Comparison of ENCODE assay signal across 8 cellular contexts in genomic region chr5:74638776-74639537, GRCh38. TPM values are rescaled to one million over a fixed set of nuclear protein-coding genes. Genes with fewer than 3 reads are reported as not detected.
DNase-seq lines count a peak whose midpoint lies in the region; ATAC-seq and TF ChIP-seq lines count a peak whose summit lies in the region.

No MANE protein-coding gene starts in this region.

- H3K36me3 ChIP-seq in HCT116 (ENCODE audit: control insufficient read depth in 1 of 2, insufficient read depth in 2 of 2, low read length in 2 of 2), result peaks cover 9 to 10% of the 10 kb centered on the region in 2 experiments; a peak in 3 of 4 replicates
- peaks cover 7% of the 10 kb centered on the region for H3K36me3 ChIP-seq in Panc1 (ENCODE audit: control insufficient read depth, insufficient read depth, low read length)
- peaks cover 23 to 29% of the 10 kb centered on the region in 2 experiments for H3K36me3 ChIP-seq in trophoblast cell (ENCODE audit: control insufficient read depth in 1 of 2, insufficient read depth in 2 of 2, low read length in 2 of 2)

- H3K79me2 ChIP-seq in HCT116 (ENCODE audit: insufficient read depth, low read length) (peaks cover 49% of the 10 kb centered on the region), trophoblast cell (ENCODE audit: control insufficient read depth, insufficient read depth, low read length, poor library complexity) (peaks cover 44% of the 10 kb centered on the region)

- H3K4ac ChIP-seq in trophoblast cell (ENCODE audit: low read depth, low read length), result peak overlapping the region; percentile 98

- peaks cover 5% of the 10 kb centered on the region; the same call in 1 of the 2 replicates for H4K20me1 ChIP-seq in HCT116 (ENCODE audit: insufficient read depth)

- H3K9ac ChIP-seq in HCT116 (ENCODE audit: low read length) (peak overlapping the region; percentile 69), trophoblast cell (ENCODE audit: low read length) (peak overlapping the region; percentile 93)

- no peak overlapping the region for H2BK12ac ChIP-seq in trophoblast cell (ENCODE audit: low read length)

- CTCF ChIA-PET in activated CD4-positive, alpha-beta T cell treated with anti-CD3 and anti-CD28 coated beads for 36 hours (lab: Charles Lee), result interaction anchor here (0.8 to 2.5 kb wide), 4 partner anchors 18 to 736 kb away, joined by 3 to 7 read pairs (median 5); no protein-coding TSS in a partner anchor
- CTCF ChIA-PET in HCT116 (lab: Charles Lee) (no interaction called here), Panc1 (lab: Charles Lee) (no interaction called here)

- H3K27me3 ChIP-seq in HCT116 (ENCODE audit: insufficient read depth, low read length), result no peaks in the 10 kb centered on the region
- H3K27me3 ChIP-seq in Panc1 (ENCODE audit: control insufficient read depth, insufficient read depth, low read length), result no peaks in the 10 kb centered on the region
- H3K27me3 ChIP-seq in trophoblast cell (ENCODE audit: insufficient read depth, low read length), result no peaks in the 10 kb centered on the region

- TF ChIP-seq RAD21 in HCT116 (IDR thresholded peaks at IDR 0.05; ENCODE audit: low read depth), result no peak

- H3K9me3 ChIP-seq in HCT116 (ENCODE audit: control insufficient read depth in 1 of 2, insufficient read depth in 1 of 2, low read depth in 1 of 2, low read length in 2 of 2), result no peaks in the 10 kb centered on the region
- H3K9me3 ChIP-seq in Panc1 (ENCODE audit: control insufficient read depth, insufficient read depth, low read depth, low read length), result no peaks in the 10 kb centered on the region
- no peaks in the 10 kb centered on the region for H3K9me3 ChIP-seq in trophoblast cell (ENCODE audit: insufficient read depth, low read depth, low read length)

- TF ChIP-seq POLR2A in HCT116 (IDR thresholded peaks at IDR 0.05; ENCODE audit: borderline replicate concordance, extremely low read depth, insufficient read depth, insufficient read length), result no peak

- no CpG with 5 or more reads among the region's 7 CpGs for WGBS in trophoblast cell (ENCODE audit: extremely low coverage, insufficient coverage, insufficient read length)

- H3K4me1 ChIP-seq in HCT116 (ENCODE audit: control insufficient read depth in 1 of 2, insufficient read depth in 2 of 2, low read length in 2 of 2) (peaks cover 65 to 69% of the 10 kb centered on the region in 2 experiments), Panc1 (ENCODE audit: control insufficient read depth, insufficient read depth, low read length) (peaks cover 32% of the 10 kb centered on the region), trophoblast cell (ENCODE audit: control insufficient read depth in 1 of 2, insufficient read depth in 2 of 2, low read length in 2 of 2) (peaks cover 33 to 41% of the 10 kb centered on the region in 2 experiments)

- peak; percentile 56 for ATAC-seq in activated CD4-positive, alpha-beta T cell treated with anti-CD3 and anti-CD28 coated beads for 36 hours
- ATAC-seq in HCT116 (no peak), Panc1 (no peak), HG03097 (IDR thresholded peaks at IDR 0.05; ENCODE audit: low FRiP score, unreplicated experiment) (no peak)

- no peak overlapping the region for H3K14ac ChIP-seq in trophoblast cell (ENCODE audit: low read length)

- H3K4me2 ChIP-seq in HCT116 (ENCODE audit: low read length) (peak overlapping the region; percentile 96), trophoblast cell (ENCODE audit: low read length) (peak overlapping the region; percentile 75)

- H4K91ac ChIP-seq in trophoblast cell (ENCODE audit: low read depth, low read length), result no peak overlapping the region

- no peak overlapping the region for H2BK5ac ChIP-seq in trophoblast cell (ENCODE audit: low read depth, low read length, poor library complexity)

- H3K9me2 ChIP-seq in HCT116 (ENCODE audit: insufficient read depth), result no peaks in the 10 kb centered on the region

- peak; percentile 26 for DNase-seq in activated CD4-positive, alpha-beta T cell treated with anti-CD3 and anti-CD28 coated beads for 36 hours
- no peak for DNase-seq in activated CD4-positive, alpha-beta T cell treated with anti-CD3 and anti-CD28 coated beads for 1 hour
- DNase-seq in HCT116 (ENCODE audit: low read depth, low spot score), result no peak
- peak; percentile 35 for DNase-seq in Panc1 (ENCODE audit: low read depth, low spot score)
- DNase-seq in endothelial cell (ENCODE audit: low spot score), result no peak
- peak in 1 of 2 donors; percentile 28 for DNase-seq in trophoblast cell
- DNase-seq in activated CD4-positive, CD25-positive, alpha-beta regulatory T cell (lab: John Stamatoyannopoulos, UW), result no peak

- H2AFZ ChIP-seq in HCT116 (ENCODE audit: low read depth, low read length, poor library complexity, severe bottlenecking), result no peak overlapping the region
- H2AFZ ChIP-seq in trophoblast cell (ENCODE audit: insufficient read depth, low read length, poor library complexity), result no peak overlapping the region

- H3K9me3 Mint-ChIP-seq in activated CD4-positive, alpha-beta T cell treated with anti-CD3 and anti-CD28 coated beads for 36 hours (ENCODE audit: low read depth), result no peaks in the 10 kb centered on the region
- H3K9me3 Mint-ChIP-seq in endothelial cell (ENCODE audit: unreplicated experiment), result no peaks in the 10 kb centered on the region

- BruUV-seq in HCT116 (replicated peaks; lab: Mats Ljungman, UMichigan) (TSS peak; percentile 35), Panc1 (replicated peaks; lab: Mats Ljungman, UMichigan) (TSS peak; percentile 52)

- POLR2A ChIA-PET in activated CD4-positive, alpha-beta T cell treated with anti-CD3 and anti-CD28 coated beads for 36 hours (lab: Charles Lee), result no interaction called here
- POLR2A ChIA-PET in HCT116 (lab: Charles Lee) (interaction anchor here (2.0 kb wide), 1 partner anchor 7 kb away, joined by 9 read pairs; no protein-coding TSS in a partner anchor), Panc1 (lab: Charles Lee) (interaction anchor here (0.7 kb wide), 1 partner anchor 133 kb away, joined by 3 read pairs; no protein-coding TSS in a partner anchor)

- peaks cover 38% of the 10 kb centered on the region for H3K79me1 ChIP-seq in trophoblast cell (ENCODE audit: low read length)

- in situ Hi-C loops in Panc1 (cut with HindIII; ENCODE audit: low pct_unique_long_range_greater_than_20kb, low sequenced_read_pairs), result no loop called here

- no peak overlapping the region for H3K18ac ChIP-seq in trophoblast cell (ENCODE audit: low read length)

- no peak overlapping the region for H4K12ac ChIP-seq in trophoblast cell (ENCODE audit: low read depth, low read length)

- no peak overlapping the region for H3K23ac ChIP-seq in trophoblast cell (ENCODE audit: low read length)

- no peaks in the 10 kb centered on the region for H3K36me3 Mint-ChIP-seq in activated CD4-positive, alpha-beta T cell treated with anti-CD3 and anti-CD28 coated beads for 36 hours (ENCODE audit: low read depth)
- peaks cover 40% of the 10 kb centered on the region for H3K36me3 Mint-ChIP-seq in endothelial cell (ENCODE audit: low read depth, unreplicated experiment)

- H4K8ac ChIP-seq in trophoblast cell (ENCODE audit: low read depth, low read length), result no peak overlapping the region

- H2BK120ac ChIP-seq in trophoblast cell (ENCODE audit: insufficient read depth, low read length, poor library complexity), result no peak overlapping the region

- peak overlapping the region; percentile 69 to 82 for H3K4me3 ChIP-seq in HCT116 (replicated peaks in 1 of 2; ENCODE audit: low read depth in 1 of 2, low read length in 2 of 2)
- peak overlapping the region; percentile 79 to 88 for H3K4me3 ChIP-seq in Panc1 (ENCODE audit: low read depth in 2 of 2, low read length in 2 of 2)
- H3K4me3 ChIP-seq in trophoblast cell (ENCODE audit: low read depth, low read length), result peak overlapping the region; percentile 79

- intact Hi-C loops in activated CD4-positive, alpha-beta T cell treated with anti-CD3 and anti-CD28 coated beads for 36 hours (cut with DNase I, micrococcal nuclease), result loop anchor here (1.0 kb wide), 3 partner anchors 8 to 60 kb away; no protein-coding TSS in a partner anchor
- intact Hi-C loops in HCT116 (cut with micrococcal nuclease), result no loop called here
- intact Hi-C loops in Panc1 (cut with micrococcal nuclease; ENCODE audit: unreplicated experiment), result no loop called here

- RAD21 ChIA-PET in HCT116 (lab: Charles Lee; ENCODE audit: low non-redundant PET in 1 of 2, low total read pairs in 2 of 2, uncharacterized antibody in 2 of 2, unreplicated experiment in 2 of 2), result interaction anchor here in 1 of 2 experiments (1.0 kb wide), 1 partner anchor 427 kb away, joined by 3 read pairs; no protein-coding TSS in a partner anchor

- H3K27ac Mint-ChIP-seq in activated CD4-positive, alpha-beta T cell treated with anti-CD3 and anti-CD28 coated beads for 36 hours, result peak overlapping the region; percentile 5
- peak overlapping the region; percentile 75 for H3K27ac Mint-ChIP-seq in endothelial cell (ENCODE audit: unreplicated experiment)

- peak overlapping the region; percentile 72 for H3K4me3 Mint-ChIP-seq in activated CD4-positive, alpha-beta T cell treated with anti-CD3 and anti-CD28 coated beads for 36 hours
- peak overlapping the region; percentile 100 for H3K4me3 Mint-ChIP-seq in endothelial cell (ENCODE audit: unreplicated experiment)

- H2AK5ac ChIP-seq in trophoblast cell (ENCODE audit: low read length), result no peak overlapping the region

- H3K27me3 Mint-ChIP-seq in activated CD4-positive, alpha-beta T cell treated with anti-CD3 and anti-CD28 coated beads for 36 hours, result peaks cover 15% of the 10 kb centered on the region
- peaks cover 4% of the 10 kb centered on the region for H3K27me3 Mint-ChIP-seq in endothelial cell (ENCODE audit: unreplicated experiment)

- peaks cover 32% of the 10 kb centered on the region for H3K4me1 Mint-ChIP-seq in activated CD4-positive, alpha-beta T cell treated with anti-CD3 and anti-CD28 coated beads for 36 hours
- peaks cover 69% of the 10 kb centered on the region for H3K4me1 Mint-ChIP-seq in endothelial cell (ENCODE audit: unreplicated experiment)

- H3K27ac ChIP-seq in HCT116 (ENCODE audit: low read depth, low read length) (peak overlapping the region; percentile 92), Panc1 (ENCODE audit: low read length) (peak overlapping the region; percentile 78), trophoblast cell (ENCODE audit: low read depth, low read length) (peak overlapping the region; percentile 84)

- no peak for TF ChIP-seq CTCF in HCT116 (IDR thresholded peaks at IDR 0.05 in 2 of 3, conservative IDR thresholded peaks at IDR 0.05 in 1 of 3; ENCODE audit: borderline replicate concordance in 1 of 3, insufficient read depth in 1 of 3, low read depth in 2 of 3, low read length in 2 of 3)
- TF ChIP-seq CTCF in Panc1 (IDR thresholded peaks at IDR 0.05), result no peak
- no peak for TF ChIP-seq CTCF in endothelial cell (IDR thresholded peaks at IDR 0.05; ENCODE audit: unreplicated experiment)

RNA-seq across cellular contexts. Expression of gene ENC1, which starts 1.6 kb away (rescaled TPM):
- under 1 TPM; 0.48 to 0.67 TPM for total RNA-seq in activated CD4-positive, alpha-beta T cell treated with anti-CD3 and anti-CD28 coated beads for 36 hours
- total RNA-seq in HCT116 (2021; ENCODE audit: unreplicated experiment) (30.0 TPM), Panc1 (2021; ENCODE audit: unreplicated experiment) (37.0 TPM), endothelial cell (ENCODE audit: unreplicated experiment) (162 TPM)
- polyA plus RNA-seq in HCT116 (2012), result 6.9 and 10.2 TPM in 2 replicates
- 26.9 TPM for polyA plus RNA-seq in Panc1 (2012; ENCODE audit: insufficient read length)
- 143 and 145 TPM in 2 replicates for polyA plus RNA-seq in trophoblast cell (2013)

RNA-seq across cellular contexts. Expression of gene HEXB, which starts 46.1 kb away (rescaled TPM):
- 10 to 100 TPM; 42.6 to 47.6 TPM for total RNA-seq in activated CD4-positive, alpha-beta T cell treated with anti-CD3 and anti-CD28 coated beads for 36 hours
- total RNA-seq in HCT116 (2021; ENCODE audit: unreplicated experiment), result 123 TPM
- polyA plus RNA-seq in HCT116 (2012), result 99.7 and 132 TPM in 2 replicates
- total RNA-seq in Panc1 (2021; ENCODE audit: unreplicated experiment), result 248 TPM
- polyA plus RNA-seq in Panc1 (2012; ENCODE audit: insufficient read length), result 123 TPM
- total RNA-seq in endothelial cell (ENCODE audit: unreplicated experiment), result 79.4 TPM
- polyA plus RNA-seq in trophoblast cell (2013), result 56.0 and 58.6 TPM in 2 replicates

Comparison
In these comparisons a context has a peak if more than half of its experiments do, and no peak if none do; other contexts are left out.
1. DNase-seq: peak in activated CD4-positive, alpha-beta T cell treated with anti-CD3 and anti-CD28 coated beads for 36 hours (single experiment) and Panc1 (single experiment); none in activated CD4-positive, alpha-beta T cell treated with anti-CD3 and anti-CD28 coated beads for 1 hour (single experiment), HCT116 (single experiment), endothelial cell (single experiment) and activated CD4-positive, CD25-positive, alpha-beta regulatory T cell (0 of 4).
2. RNA of gene ENC1, which starts 1.6 kb away (total RNA-seq): 162 TPM in endothelial cell (single experiment), 37.0 TPM in Panc1 (single experiment) and 30.0 TPM in HCT116 (single experiment); 0.48 to 0.67 TPM in activated CD4-positive, alpha-beta T cell treated with anti-CD3 and anti-CD28 coated beads for 36 hours; every median in the first group is over 10 times any median in the second.
3. intact Hi-C loops: an anchor here in activated CD4-positive, alpha-beta T cell treated with anti-CD3 and anti-CD28 coated beads for 36 hours (1.0 kb wide); none called in HCT116 and Panc1.
4. Peak in every context shown above with its lines, with median percentiles within 50 percentile points of each other: H3K27ac ChIP-seq and H3K4me3 ChIP-seq.